Comparison of ENCODE assay signal across 1 cellular context in the genomic region with DNA sequence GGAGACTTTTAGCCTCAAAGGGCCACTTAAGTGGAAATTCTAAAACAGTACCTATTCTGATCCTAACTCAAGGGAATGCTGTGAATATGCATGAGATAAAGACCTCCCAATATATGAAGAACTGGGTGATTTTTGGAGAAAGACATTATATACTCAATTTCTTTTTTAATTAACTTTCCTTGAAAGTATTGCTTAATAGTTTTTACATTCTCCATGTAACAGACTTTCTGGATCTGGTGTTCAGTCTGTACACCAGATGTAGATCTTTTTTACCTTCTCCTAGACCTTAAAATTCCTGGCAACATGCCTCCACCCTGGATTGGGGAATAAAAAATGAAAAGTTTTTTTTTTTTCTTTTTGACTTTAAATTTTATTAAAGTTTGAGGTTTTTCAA.
TF ChIP-seq lines count a peak whose summit lies in the region.

No MANE protein-coding gene starts in this region.

TF ChIP-seq in IMR-90, 13 proteins besides CTCF, POLR2A, EP300 and RAD21:
- TF ChIP-seq, protein P1, sequence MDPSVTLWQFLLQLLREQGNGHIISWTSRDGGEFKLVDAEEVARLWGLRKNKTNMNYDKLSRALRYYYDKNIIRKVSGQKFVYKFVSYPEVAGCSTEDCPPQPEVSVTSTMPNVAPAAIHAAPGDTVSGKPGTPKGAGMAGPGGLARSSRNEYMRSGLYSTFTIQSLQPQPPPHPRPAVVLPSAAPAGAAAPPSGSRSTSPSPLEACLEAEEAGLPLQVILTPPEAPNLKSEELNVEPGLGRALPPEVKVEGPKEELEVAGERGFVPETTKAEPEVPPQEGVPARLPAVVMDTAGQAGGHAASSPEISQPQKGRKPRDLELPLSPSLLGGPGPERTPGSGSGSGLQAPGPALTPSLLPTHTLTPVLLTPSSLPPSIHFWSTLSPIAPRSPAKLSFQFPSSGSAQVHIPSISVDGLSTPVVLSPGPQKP (IDR thresholded peaks at IDR 0.05; ENCODE audit: borderline replicate concordance, low read depth, low read length) = no peak
- TF ChIP-seq CEBPB (IDR thresholded peaks at IDR 0.05; ENCODE audit: low read depth, low read length) = peak; percentile 44; the same call in 1 of the 2 replicates
TF ChIP-seq in IMR-90: peak in this region for 1.
